8 cellular contexts compared by ENCODE assay signal in the genomic region with DNA sequence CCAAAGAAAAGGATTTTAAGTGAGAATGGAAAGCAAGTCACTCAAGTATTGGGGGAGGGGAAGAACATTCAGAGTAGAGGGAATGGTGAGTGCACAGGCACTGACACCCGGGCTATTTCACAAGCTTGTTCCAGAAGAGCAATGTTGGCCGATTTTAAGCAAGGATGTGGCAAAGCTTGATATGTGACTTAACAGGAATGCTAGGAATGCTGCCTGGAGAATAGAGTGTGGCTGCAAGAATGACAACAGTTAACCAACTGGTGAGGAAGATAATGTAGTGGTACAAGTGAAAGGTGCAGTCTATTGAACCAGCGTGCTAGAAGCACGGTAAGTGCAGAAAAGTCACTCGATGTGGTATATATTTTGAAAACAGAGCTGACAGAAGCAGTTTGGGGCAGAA. TPM values are rescaled to one million over a fixed set of nuclear protein-coding genes. Genes with fewer than 3 reads are reported as not detected.
DNase-seq lines count a peak whose midpoint lies in the region; ATAC-seq and TF ChIP-seq lines count a peak whose summit lies in the region.

No MANE protein-coding gene starts in this region.

- H3K79me2 ChIP-seq in mesendoderm (ENCODE audit: control insufficient read depth, insufficient read depth, low read length) = no peaks in the 10 kb centered on the region

- no peak overlapping the region for H3K56ac ChIP-seq in mesendoderm (ENCODE audit: low read length)

- H3K4me1 ChIP-seq in mesendoderm (ENCODE audit: control insufficient read depth, low read depth, low read length) = peaks cover 10% of the 10 kb centered on the region

- H3K18ac ChIP-seq in mesendoderm (ENCODE audit: low read length) = peak overlapping the region; percentile 45

- WGBS in mesendoderm (ENCODE audit: extremely low coverage, insufficient coverage, low lambda C conversion rate) = no CpG with 5 or more reads among the region's 5 CpGs

- no peak overlapping the region for H2BK5ac ChIP-seq in mesendoderm (ENCODE audit: low read length)

- peak; percentile 98 for DNase-seq in AG10803 (ENCODE audit: low read depth)
- peak; percentile 71 for DNase-seq in MG63
- DNase-seq in epithelial cell of prostate (ENCODE audit: low read depth, low spot score) = no peak
- DNase-seq in mesendoderm = peak; percentile 98
- DNase-seq in Ammon's horn (ENCODE audit: low spot score) = no peak
- no peak for DNase-seq in activated T-cell treated with anti-CD3 and anti-CD28 coated beads, Interleukin-2, amount 50 U/mL, for 1 hour
- DNase-seq in cerebellum (ENCODE audit: low spot score) = no peak

- H3K27me3 ChIP-seq in MG63 = no peaks in the 10 kb centered on the region
- H3K27me3 ChIP-seq in mesendoderm (ENCODE audit: insufficient read depth, low read length, poor library complexity) = no peaks in the 10 kb centered on the region

- peak overlapping the region; percentile 74 for H2BK15ac ChIP-seq in mesendoderm (replicated peaks; ENCODE audit: low read depth)

- no peak overlapping the region for H2BK120ac ChIP-seq in mesendoderm (ENCODE audit: low read depth, low read length)

- H4K5ac ChIP-seq in mesendoderm (ENCODE audit: low read length) = no peak overlapping the region

- H3K4me2 ChIP-seq in mesendoderm (ENCODE audit: low read length) = peak overlapping the region; percentile 18

- H4K8ac ChIP-seq in mesendoderm (ENCODE audit: low read depth, low read length) = no peak overlapping the region

- no peak overlapping the region for H3K23ac ChIP-seq in mesendoderm (ENCODE audit: low read length)

- no peaks in the 10 kb centered on the region for H3K9me3 ChIP-seq in MG63

- no peak for ATAC-seq in HG02759 (IDR thresholded peaks at IDR 0.05; ENCODE audit: unreplicated experiment)

- no peak overlapping the region for H2AK5ac ChIP-seq in mesendoderm (ENCODE audit: low read length)

- H3K27ac ChIP-seq in epithelial cell of prostate = peak overlapping the region; percentile 75
- no peak overlapping the region for H3K27ac ChIP-seq in mesendoderm (ENCODE audit: low read depth, low read length)

- H3K36me3 ChIP-seq in MG63 (no peaks in the 10 kb centered on the region), mesendoderm (ENCODE audit: control insufficient read depth, insufficient read depth, low read length) (no peaks in the 10 kb centered on the region)

- H3K79me1 ChIP-seq in mesendoderm (ENCODE audit: low read length) = no peaks in the 10 kb centered on the region

- TF ChIP-seq CTCF in AG10803 (conservative IDR thresholded peaks at IDR 0.05; ENCODE audit: low read length) = no peak

- no peak overlapping the region for H3K4ac ChIP-seq in mesendoderm (ENCODE audit: low read depth, low read length)

- H3K4me3 ChIP-seq in AG10803 (ENCODE audit: low read length) (no peak overlapping the region), MG63 (no peak overlapping the region), mesendoderm (ENCODE audit: low read length) (no peak overlapping the region)

- H3K9ac ChIP-seq in mesendoderm (ENCODE audit: low read length) = no peak overlapping the region

RNA-seq across cellular contexts. Expression of a gene that starts 6.2 kb away (rescaled TPM):
- 240 and 268 TPM in 2 replicates for total RNA-seq in MG63 (2014; rRNA removed; shearing (Covaris generic); ENCODE audit: low replicate concordance)
- 4.3 TPM for polyA plus RNA-seq in mesendoderm (2013, experiment 1 of 2)
- 5.2 TPM for polyA plus RNA-seq in mesendoderm (2013, experiment 2 of 2)
- total RNA-seq in cerebellum = 12.8 TPM

Comparison
In these comparisons a context has a peak if more than half of its experiments do, and no peak if none do; other contexts are left out.
1. DNase-seq: peak in AG10803 (single experiment), MG63 (single experiment) and mesendoderm (single experiment); none in epithelial cell of prostate (single experiment), Ammon's horn (single experiment), activated T-cell treated with anti-CD3 and anti-CD28 coated beads, Interleukin-2, amount 50 U/mL, for 1 hour (single experiment) and cerebellum (single experiment).
2. RNA of a gene that starts 6.2 kb away (total RNA-seq): 240 to 268 TPM in MG63; 12.8 TPM in cerebellum (single experiment); every median in the first group is over 10 times any median in the second.